In genomic region chr15:79896131-79896633, GRCh38 we compare ENCODE assay signal across 8 cellular contexts. TPM values are rescaled to one million over a fixed set of nuclear protein-coding genes. Genes with fewer than 3 reads are reported as not detected.
DNase-seq lines count a peak whose midpoint lies in the region; ATAC-seq and TF ChIP-seq lines count a peak whose summit lies in the region.

No MANE protein-coding gene starts in this region.

- H3K4me1 Mint-ChIP-seq in activated CD4-positive, alpha-beta memory T cell treated with anti-CD3 and anti-CD28 coated beads for 36 hours (ENCODE audit: low read depth) = peaks cover 46% of the 10 kb centered on the region
- H3K4me1 Mint-ChIP-seq in glutamatergic neuron (ENCODE audit: low read depth, unreplicated experiment) = peaks cover 5% of the 10 kb centered on the region

- POLR2A ChIA-PET in activated CD4-positive, alpha-beta memory T cell treated with anti-CD3 and anti-CD28 coated beads for 36 hours (lab: Charles Lee) = interaction anchor here (0.8 to 5.5 kb wide), 7 partner anchors 10 to 264 kb away, joined by 3 to 126 read pairs (median 3); partner anchors contain the start of gene BCL2A1
- POLR2A ChIA-PET in GM10248 (lab: Yijun Ruan, JAX) = interaction anchor here (1.1 kb wide), 1 partner anchor 74 kb away, joined by 3 read pairs; no protein-coding TSS in a partner anchor

- peak overlapping the region; percentile 97 for H3K4me3 Mint-ChIP-seq in activated CD4-positive, alpha-beta memory T cell treated with anti-CD3 and anti-CD28 coated beads for 36 hours
- H3K4me3 Mint-ChIP-seq in glutamatergic neuron (ENCODE audit: unreplicated experiment) = peak overlapping the region; percentile 96

- no peaks in the 10 kb centered on the region for H3K27me3 Mint-ChIP-seq in activated CD4-positive, alpha-beta memory T cell treated with anti-CD3 and anti-CD28 coated beads for 36 hours
- H3K27me3 Mint-ChIP-seq in glutamatergic neuron (ENCODE audit: unreplicated experiment) = peaks cover 2% of the 10 kb centered on the region

- peak; percentile 78 for DNase-seq in NCI-H526 treated with DMSO at 0.1 percent for 48 hours (lab: John Stamatoyannopoulos, UW)
- no peak for DNase-seq in NCI-H526 (lab: John Stamatoyannopoulos, UW)
- no peak for DNase-seq in activated CD4-positive, alpha-beta memory T cell treated with anti-CD3 and anti-CD28 coated beads for 36 hours
- no peak for DNase-seq in glutamatergic neuron
- no peak for DNase-seq in GM10248 (ENCODE audit: extremely low spot score)
- DNase-seq in activated effector memory CD4-positive, alpha-beta T cell treated with Interleukin-2 at 50 U/mL for 16 hours = no peak

- no peak for TF ChIP-seq CTCF in glutamatergic neuron (IDR thresholded peaks at IDR 0.05; ENCODE audit: partially characterized antibody, unreplicated experiment)
- no peak for TF ChIP-seq CTCF in GM10248 (IDR thresholded peaks at IDR 0.05; ENCODE audit: control extremely low read depth, extremely low read depth, low read depth, missing control alignments)

- peaks cover 27% of the 10 kb centered on the region for H3K36me3 Mint-ChIP-seq in activated CD4-positive, alpha-beta memory T cell treated with anti-CD3 and anti-CD28 coated beads for 36 hours
- no peaks in the 10 kb centered on the region for H3K36me3 Mint-ChIP-seq in glutamatergic neuron (ENCODE audit: unreplicated experiment)

- ATAC-seq in HG02885 (IDR thresholded peaks at IDR 0.05; ENCODE audit: poor library complexity, unreplicated experiment) = peak; percentile 27

- no peaks in the 10 kb centered on the region for H3K9me3 Mint-ChIP-seq in activated CD4-positive, alpha-beta memory T cell treated with anti-CD3 and anti-CD28 coated beads for 36 hours
- no peaks in the 10 kb centered on the region for H3K9me3 Mint-ChIP-seq in glutamatergic neuron (ENCODE audit: unreplicated experiment)

- H3K27ac Mint-ChIP-seq in activated CD4-positive, alpha-beta memory T cell treated with anti-CD3 and anti-CD28 coated beads for 36 hours = peak overlapping the region; percentile 99
- peak overlapping the region; percentile 94 for H3K27ac Mint-ChIP-seq in glutamatergic neuron (ENCODE audit: unreplicated experiment)

- intact Hi-C loops in activated CD4-positive, alpha-beta memory T cell treated with anti-CD3 and anti-CD28 coated beads for 36 hours (cut with micrococcal nuclease) = loop anchor here (1.0 to 2.0 kb wide), 5 partner anchors 23 to 277 kb away; partner anchors contain the start of genes FAH and ZFAND6

- H3K27ac ChIP-seq in skin epidermis = peak overlapping the region in 20 of 21 experiments; percentile 86 to 99 (median 95)

- CTCF ChIA-PET in activated CD4-positive, alpha-beta memory T cell treated with anti-CD3 and anti-CD28 coated beads for 36 hours (lab: Charles Lee) = interaction anchor here (0.8 to 3.6 kb wide), 10 partner anchors 14 to 515 kb away, joined by 3 to 26 read pairs (median 6); partner anchors contain the start of gene BCL2A1
- CTCF ChIA-PET in GM10248 (lab: Yijun Ruan, JAX) = interaction anchor here (0.7 to 4.9 kb wide), 20 partner anchors 10 to 176 kb away, joined by 3 to 22 read pairs (median 4); partner anchors contain the start of gene BCL2A1

- H3K4me3 ChIP-seq in skin epidermis = peak overlapping the region; percentile 56 to 86 (median 65)

RNA-seq across cellular contexts. Expression of gene MTHFS, which starts 0.6 kb away (rescaled TPM):
- 10 to 100 TPM; 46.2 to 49.4 TPM for total RNA-seq in activated CD4-positive, alpha-beta memory T cell treated with anti-CD3 and anti-CD28 coated beads for 36 hours
- total RNA-seq in glutamatergic neuron (ENCODE audit: unreplicated experiment) = 3.8 TPM
